ENCODE assay signal across 34 cellular contexts in genomic region chr1:210412240-210412639, GRCh38.
"Had no signal": no experiment of that assay in that cellular context is flagged by ENCODE, and none has a peak within 500 bp of the region (broad histone marks: within the 10 kb centered on the region; RNA-seq: fewer than 3 reads in every experiment).

No MANE protein-coding gene starts in this region.

- H3K27me3 Mint-ChIP-seq: activated B cell treated with CpG ODN at 0.5 μM for 24 hours; activated CD4-positive, alpha-beta T cell treated with anti-CD3 and anti-CD28 coated beads, Interleukin-2, amount 10 ng/mL, durations not matched to agents 7 days and 5 days; activated naive CD8-positive, alpha-beta T cell; activated T-helper 17 cell treated with anti-CD3 and anti-CD28 coated beads, Interleukin-2, amount 50 U/mL, for 72 hours; T-helper 17 cell had no signal

- DNase-seq: activated B cell treated with CpG ODN at 0.5 μM for 24 hours; activated CD4-positive, alpha-beta memory T cell treated with anti-CD3 and anti-CD28 coated beads, Interleukin-2, amount 10 ng/mL, durations not matched to agents 7 days and 5 days; activated CD4-positive, alpha-beta T cell treated with anti-CD3 and anti-CD28 coated beads for 4 hours; activated CD4-positive, alpha-beta T cell treated with anti-CD3 and anti-CD28 coated beads, Interleukin-2, amount 10 ng/mL, durations not matched to agents 7 days and 5 days; activated CD4-positive, alpha-beta T cell treated with anti-CD3 and anti-CD28 coated beads, Interleukin-2, amount 50 U/mL, for 4 hours; activated CD8-positive, alpha-beta memory T cell treated with anti-CD3 and anti-CD28 coated beads for 24 hours; activated effector memory CD4-positive, alpha-beta T cell treated with Interleukin-2 at 50 U/mL for 16 hours; activated gamma-delta T cell treated with Interleukin-2 at 50 U/mL for 16 hours; activated naive CD4-positive, alpha-beta T cell treated with anti-CD3 and anti-CD28 coated beads, Interleukin-2, amount 50 U/mL, for 16 hours; activated naive CD4-positive, alpha-beta T cell treated with Interleukin-2 at 50 U/mL for 16 hours; activated T-cell treated with anti-CD3 and anti-CD28 coated beads, Interleukin-2, amount 50 U/mL, for 4 hours; adrenal gland; amygdala; aorta; body of pancreas; central memory CD4-positive, alpha-beta T cell; cerebellar nuclear complex; colonic mucosa; effector CD8-positive, alpha-beta T cell; esophagus squamous epithelium; head of caudate nucleus; T-helper 1 cell; T-helper 17 cell; T1000; WERI-Rb-1 had no signal

- H3K4me3 Mint-ChIP-seq: activated B cell treated with CpG ODN at 0.5 μM for 24 hours; activated CD4-positive, alpha-beta memory T cell treated with anti-CD3 and anti-CD28 coated beads, Interleukin-2, amount 10 ng/mL, durations not matched to agents 7 days and 5 days; activated CD4-positive, alpha-beta T cell treated with anti-CD3 and anti-CD28 coated beads, Interleukin-2, amount 10 ng/mL, durations not matched to agents 7 days and 5 days; activated naive CD8-positive, alpha-beta T cell; activated T-cell treated with anti-CD3 and anti-CD28 coated beads, Interleukin-2, amount 50 U/mL, for 4 hours; activated T-helper 17 cell treated with anti-CD3 and anti-CD28 coated beads, Interleukin-2, amount 50 U/mL, for 72 hours; T-helper 17 cell; T-helper 2 cell treated with Interferon-gamma antibody and Interleukin-4, amounts not matched to agents 5 μg/mL and 100 μg/mL, for 36 hours had no signal

- FAIRE-seq: endometrium, endothelial cell of umbilical vein, frontal cortex had no signal

- H3K27ac ChIP-seq: adrenal gland, body of pancreas, cardiac muscle cell, colonic mucosa, epithelial cell of prostate, esophagus squamous epithelium, WERI-Rb-1 had no signal

- H3K4me1 ChIP-seq: adrenal gland, body of pancreas, colonic mucosa, esophagus squamous epithelium had no signal

- H3K9me3 Mint-ChIP-seq: activated B cell treated with CpG ODN at 0.5 μM for 24 hours; activated CD4-positive, alpha-beta memory T cell treated with anti-CD3 and anti-CD28 coated beads, Interleukin-2, amount 10 ng/mL, durations not matched to agents 7 days and 5 days; activated CD4-positive, alpha-beta T cell treated with anti-CD3 and anti-CD28 coated beads, Interleukin-2, amount 10 ng/mL, durations not matched to agents 7 days and 5 days; activated T-cell treated with anti-CD3 and anti-CD28 coated beads, Interleukin-2, amount 50 U/mL, for 4 hours; activated T-helper 17 cell treated with anti-CD3 and anti-CD28 coated beads, Interleukin-2, amount 50 U/mL, for 72 hours; T-helper 2 cell treated with Interferon-gamma antibody and Interleukin-4, amounts not matched to agents 5 μg/mL and 100 μg/mL, for 36 hours had no signal

- H3K4me1 Mint-ChIP-seq: activated CD4-positive, alpha-beta memory T cell treated with anti-CD3 and anti-CD28 coated beads, Interleukin-2, amount 10 ng/mL, durations not matched to agents 7 days and 5 days; activated CD4-positive, alpha-beta T cell treated with anti-CD3 and anti-CD28 coated beads, Interleukin-2, amount 10 ng/mL, durations not matched to agents 7 days and 5 days; activated T-helper 17 cell treated with anti-CD3 and anti-CD28 coated beads, Interleukin-2, amount 50 U/mL, for 72 hours had no signal

- ATAC-seq: activated CD4-positive, CD25-positive, alpha-beta regulatory T cell treated with anti-CD3 and anti-CD28 coated beads, Interleukin-2, amount 50 U/mL, for 24 hours; activated T-cell treated with anti-CD3 and anti-CD28 coated beads, Interleukin-2, amount 50 U/mL, for 4 hours; activated T-helper 17 cell treated with anti-CD3 and anti-CD28 coated beads, Interleukin-2, amount 50 U/mL, for 72 hours; body of pancreas; T-helper 17 cell had no signal

- H3K27me3 ChIP-seq: adrenal gland, body of pancreas, cardiac muscle cell, colonic mucosa, esophagus squamous epithelium had no signal

- H3K36me3 ChIP-seq: adrenal gland, cardiac muscle cell, colonic mucosa had no signal

- H3K9me3 ChIP-seq: adrenal gland, body of pancreas, colonic mucosa, esophagus squamous epithelium had no signal

- H3K4me3 ChIP-seq: adrenal gland, body of pancreas, cardiac muscle cell, colonic mucosa, esophagus squamous epithelium had no signal

- H3K27ac Mint-ChIP-seq: activated B cell treated with CpG ODN at 0.5 μM for 24 hours; activated CD4-positive, alpha-beta memory T cell treated with anti-CD3 and anti-CD28 coated beads, Interleukin-2, amount 10 ng/mL, durations not matched to agents 7 days and 5 days; activated CD4-positive, alpha-beta T cell treated with anti-CD3 and anti-CD28 coated beads, Interleukin-2, amount 10 ng/mL, durations not matched to agents 7 days and 5 days; activated naive CD8-positive, alpha-beta T cell; activated T-helper 17 cell treated with anti-CD3 and anti-CD28 coated beads, Interleukin-2, amount 50 U/mL, for 72 hours; T-helper 17 cell; T-helper 2 cell treated with Interferon-gamma antibody and Interleukin-4, amounts not matched to agents 5 μg/mL and 100 μg/mL, for 36 hours had no signal
